Comparison of ENCODE assay signal across 16 cellular contexts in the genomic region with DNA sequence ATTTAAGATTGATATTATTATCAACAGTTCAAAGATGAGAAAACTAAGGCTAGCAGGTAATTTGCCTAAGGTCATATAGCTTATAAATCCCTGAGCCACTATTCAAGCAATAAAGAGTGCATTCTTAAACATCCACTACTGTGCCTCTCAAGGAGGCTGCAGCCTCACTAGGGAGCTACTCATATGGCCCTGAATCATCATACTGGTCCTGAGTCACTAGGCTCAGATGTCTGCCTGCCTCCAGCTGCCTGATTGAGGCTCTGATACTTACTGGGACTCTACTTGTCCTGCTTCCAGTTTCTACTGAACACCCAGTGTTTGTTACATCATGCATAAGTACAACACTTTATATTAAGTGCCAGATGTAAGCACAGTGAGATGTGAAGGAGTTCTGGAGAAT.
DNase-seq lines count a peak whose midpoint lies in the region; ATAC-seq and TF ChIP-seq lines count a peak whose summit lies in the region.
"Had no signal": no experiment of that assay in that cellular context is flagged by ENCODE, and none has a peak within 500 bp of the region (broad histone marks: within the 10 kb centered on the region; RNA-seq: fewer than 3 reads in every experiment).

No MANE protein-coding gene starts in this region.

- no peak overlapping the region for H3K4me3 Mint-ChIP-seq in activated naive CD4-positive, alpha-beta T cell treated with anti-CD3 and anti-CD28 coated beads for 36 hours
- H3K4me3 Mint-ChIP-seq in activated naive CD4-positive, alpha-beta T cell treated with anti-CD3 and anti-CD28 coated beads, Interleukin-2, amount 10 ng/mL, durations not matched to agents 7 days and 5 days = no peak overlapping the region

- H3K36me3 ChIP-seq in brain microvascular endothelial cell (replicated peaks) (no peaks in the 10 kb centered on the region), osteoblast (ENCODE audit: insufficient read depth, low read length) (no peaks in the 10 kb centered on the region)
- H3K36me3 ChIP-seq: MG63 had no signal

- peaks cover 20% of the 10 kb centered on the region for H3K27me3 Mint-ChIP-seq in activated naive CD4-positive, alpha-beta T cell treated with anti-CD3 and anti-CD28 coated beads for 36 hours (ENCODE audit: low read depth)
- peaks cover 22% of the 10 kb centered on the region for H3K27me3 Mint-ChIP-seq in activated naive CD4-positive, alpha-beta T cell treated with anti-CD3 and anti-CD28 coated beads, Interleukin-2, amount 10 ng/mL, durations not matched to agents 7 days and 5 days

- H3K9me3 ChIP-seq in osteoblast (ENCODE audit: low read depth, low read length) = no peaks in the 10 kb centered on the region
- H3K9me3 ChIP-seq: MG63 had no signal

- CTCF ChIA-PET in activated naive CD4-positive, alpha-beta T cell treated with anti-CD3 and anti-CD28 coated beads for 36 hours (lab: Charles Lee) = interaction anchor here (0.7 kb wide), 1 partner anchor 12 kb away, joined by 3 read pairs; no protein-coding TSS in a partner anchor
- CTCF ChIA-PET in activated naive CD4-positive, alpha-beta T cell treated with anti-CD3 and anti-CD28 coated beads, Interleukin-2, amount 10 ng/mL, durations not matched to agents 7 days and 5 days (lab: Charles Lee) = no interaction called here

- no peaks in the 10 kb centered on the region for H3K4me1 ChIP-seq in osteoblast (ENCODE audit: insufficient read depth, low read length)

- no peaks in the 10 kb centered on the region for H3K79me2 ChIP-seq in osteoblast (ENCODE audit: insufficient read depth, low read length)

- H3K27me3 ChIP-seq in brain microvascular endothelial cell (replicated peaks) (no peaks in the 10 kb centered on the region), osteoblast (ENCODE audit: insufficient read depth, low read length) (no peaks in the 10 kb centered on the region)
- H3K27me3 ChIP-seq: MG63 had no signal

- H2AFZ ChIP-seq in osteoblast (ENCODE audit: low read length) = no peak overlapping the region
- H2AFZ ChIP-seq: PC-9 had no signal

- H3K27ac ChIP-seq in brain microvascular endothelial cell (no peak overlapping the region), osteoblast (ENCODE audit: low read depth, low read length) (no peak overlapping the region)
- H3K27ac ChIP-seq: PC-9 had no signal

- peaks cover 5% of the 10 kb centered on the region for H3K4me1 Mint-ChIP-seq in activated naive CD4-positive, alpha-beta T cell treated with anti-CD3 and anti-CD28 coated beads for 36 hours (ENCODE audit: low read depth)
- H3K4me1 Mint-ChIP-seq in activated naive CD4-positive, alpha-beta T cell treated with anti-CD3 and anti-CD28 coated beads, Interleukin-2, amount 10 ng/mL, durations not matched to agents 7 days and 5 days = no peaks in the 10 kb centered on the region

- H4K20me1 ChIP-seq in osteoblast (ENCODE audit: insufficient read depth, low read length) = no peaks in the 10 kb centered on the region

- no peak overlapping the region for H3K4me2 ChIP-seq in osteoblast (ENCODE audit: insufficient read depth, low read length)
- H3K4me2 ChIP-seq: PC-9 had no signal

- H3K9me3 Mint-ChIP-seq in activated naive CD4-positive, alpha-beta T cell treated with anti-CD3 and anti-CD28 coated beads for 36 hours = no peaks in the 10 kb centered on the region
- no peaks in the 10 kb centered on the region for H3K9me3 Mint-ChIP-seq in activated naive CD4-positive, alpha-beta T cell treated with anti-CD3 and anti-CD28 coated beads, Interleukin-2, amount 10 ng/mL, durations not matched to agents 7 days and 5 days

- intact Hi-C loops in activated naive CD4-positive, alpha-beta T cell treated with anti-CD3 and anti-CD28 coated beads for 36 hours (cut with micrococcal nuclease) = no loop called here

- in situ Hi-C loops in brain microvascular endothelial cell (cut with HindIII; ENCODE audit: low pct_ligation_motif_present, low sequenced_read_pairs) = no loop called here

- DNase-seq in activated naive CD4-positive, alpha-beta T cell treated with anti-CD3 and anti-CD28 coated beads for 36 hours = peak; percentile 8
- DNase-seq in activated naive CD4-positive, alpha-beta T cell treated with anti-CD3 and anti-CD28 coated beads, Interleukin-2, amount 10 ng/mL, durations not matched to agents 7 days and 5 days = no peak
- DNase-seq in HCEC 1CT (peak; percentile 15), brain microvascular endothelial cell (peak; percentile 22), osteoblast (ENCODE audit: insufficient read length, low spot score, missing footprints) (peak; percentile 66), germinal center (ENCODE audit: low spot score) (no peak)
- DNase-seq: C1 segment of cervical spinal cord, DND-41, MG63, NCI-H1092, NCI-H146, NCI-H2081, NCI-H510A, NCI-H82, PC-9 had no signal

- no peak for ATAC-seq in GM19463 (IDR thresholded peaks at IDR 0.05; ENCODE audit: unreplicated experiment)

- H3K4me3 ChIP-seq in brain microvascular endothelial cell (ENCODE audit: low read depth, low read length) (no peak overlapping the region), osteoblast (ENCODE audit: insufficient read depth, low read length) (no peak overlapping the region)
- H3K4me3 ChIP-seq: MG63, PC-9 had no signal

- H3K27ac Mint-ChIP-seq in activated naive CD4-positive, alpha-beta T cell treated with anti-CD3 and anti-CD28 coated beads for 36 hours = no peak overlapping the region
- H3K27ac Mint-ChIP-seq in activated naive CD4-positive, alpha-beta T cell treated with anti-CD3 and anti-CD28 coated beads, Interleukin-2, amount 10 ng/mL, durations not matched to agents 7 days and 5 days = no peak overlapping the region

- no peak for TF ChIP-seq CTCF in brain microvascular endothelial cell (IDR thresholded peaks at IDR 0.05; ENCODE audit: low read depth, low read length, missing control alignments)
- no peak for TF ChIP-seq CTCF in osteoblast (IDR thresholded peaks at IDR 0.05; ENCODE audit: extremely low read depth, low read depth, low read length)

- H3K36me3 Mint-ChIP-seq in activated naive CD4-positive, alpha-beta T cell treated with anti-CD3 and anti-CD28 coated beads for 36 hours (ENCODE audit: low read depth) = no peaks in the 10 kb centered on the region
- H3K36me3 Mint-ChIP-seq in activated naive CD4-positive, alpha-beta T cell treated with anti-CD3 and anti-CD28 coated beads, Interleukin-2, amount 10 ng/mL, durations not matched to agents 7 days and 5 days = no peaks in the 10 kb centered on the region

Comparison
In these comparisons a context has a peak if more than half of its experiments do, and no peak if none do; other contexts are left out.
1. DNase-seq: peak in activated naive CD4-positive, alpha-beta T cell treated with anti-CD3 and anti-CD28 coated beads for 36 hours (single experiment), HCEC 1CT (single experiment), brain microvascular endothelial cell (single experiment) and osteoblast (single experiment); none in activated naive CD4-positive, alpha-beta T cell treated with anti-CD3 and anti-CD28 coated beads, Interleukin-2, amount 10 ng/mL, durations not matched to agents 7 days and 5 days (single experiment) and germinal center (single experiment).